In the genomic region with DNA sequence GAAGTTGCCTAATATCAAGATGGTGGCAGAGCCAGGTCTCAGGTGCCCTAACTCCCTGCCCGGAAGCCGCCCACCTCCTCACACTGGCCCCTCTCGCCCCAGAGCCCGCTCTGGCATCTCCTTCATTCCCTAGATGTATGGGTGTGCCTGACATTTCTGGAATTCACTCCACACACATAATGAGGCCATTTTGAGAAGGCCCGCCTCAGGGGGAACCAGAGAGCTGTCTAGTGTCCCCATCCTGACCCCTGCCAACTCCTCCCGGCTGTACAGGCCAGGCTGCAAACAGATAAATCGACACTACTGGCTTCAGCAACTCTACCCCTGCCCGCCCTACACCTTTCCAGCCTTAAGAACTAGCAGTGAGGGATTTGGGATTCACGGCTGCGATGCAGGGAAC, we compare ENCODE assay signal across 24 cellular contexts. TPM values are rescaled to one million over a fixed set of nuclear protein-coding genes. Genes with fewer than 3 reads are reported as not detected.
"Had no signal": no experiment of that assay in that cellular context is flagged by ENCODE, and none has a peak within 500 bp of the region (broad histone marks: within the 10 kb centered on the region; RNA-seq: fewer than 3 reads in every experiment).

No MANE protein-coding gene starts in this region.

- H3K4me3 Mint-ChIP-seq: activated CD4-positive, alpha-beta T cell treated with anti-CD3 and anti-CD28 coated beads, Interleukin-2, amount 10 ng/mL, durations not matched to agents 7 days and 5 days; activated CD8-positive, alpha-beta memory T cell treated with anti-CD3 and anti-CD28 coated beads, Interleukin-2, amount 10 ng/mL, durations not matched to agents 7 days and 5 days; activated CD8-positive, alpha-beta T cell treated with anti-CD3 and anti-CD28 coated beads for 36 hours; activated naive CD8-positive, alpha-beta T cell treated with anti-CD3 and anti-CD28 coated beads, Interleukin-2, amount 50 U/mL, for 24 hours; natural killer cell; stimulated activated effector memory CD8-positive, alpha-beta T cell treated with anti-CD3 and anti-CD28 coated beads, Interleukin-12 subunit alpha, Interleukin-12 subunit beta, amount 100 ng/mL, for 72 hours had no signal

- H3K9me3 ChIP-seq: left lung, thoracic aorta had no signal

- H3K4me1 Mint-ChIP-seq: activated CD4-positive, alpha-beta T cell treated with anti-CD3 and anti-CD28 coated beads, Interleukin-2, amount 10 ng/mL, durations not matched to agents 7 days and 5 days; activated CD8-positive, alpha-beta memory T cell treated with anti-CD3 and anti-CD28 coated beads, Interleukin-2, amount 10 ng/mL, durations not matched to agents 7 days and 5 days; activated naive CD8-positive, alpha-beta T cell treated with anti-CD3 and anti-CD28 coated beads, Interleukin-2, amount 50 U/mL, for 24 hours; natural killer cell; stimulated activated effector memory CD8-positive, alpha-beta T cell treated with anti-CD3 and anti-CD28 coated beads, Interleukin-12 subunit alpha, Interleukin-12 subunit beta, amount 100 ng/mL, for 72 hours had no signal

- ATAC-seq: activated CD4-positive, CD25-positive, alpha-beta regulatory T cell treated with anti-CD3 and anti-CD28 coated beads, Interleukin-2, amount 50 U/mL, for 24 hours; activated CD8-positive, alpha-beta memory T cell treated with anti-CD3 and anti-CD28 coated beads, Interleukin-2, amount 10 ng/mL, durations not matched to agents 7 days and 5 days; activated CD8-positive, alpha-beta T cell treated with anti-CD3 and anti-CD28 coated beads for 36 hours; activated naive CD8-positive, alpha-beta T cell treated with anti-CD3 and anti-CD28 coated beads, Interleukin-2, amount 50 U/mL, for 24 hours; left lung; natural killer cell; right cardiac atrium; stimulated activated effector memory CD8-positive, alpha-beta T cell treated with anti-CD3 and anti-CD28 coated beads, Interleukin-12 subunit alpha, Interleukin-12 subunit beta, amount 100 ng/mL, for 72 hours had no signal

- H2AFZ ChIP-seq: parathyroid adenoma had no signal

- H3K27ac ChIP-seq: cardiac muscle cell, left lung, parathyroid adenoma, skin epidermis, thoracic aorta had no signal

- H3K4me1 ChIP-seq: left lung, parathyroid adenoma had no signal

- H3K9me3 Mint-ChIP-seq: activated CD4-positive, alpha-beta T cell treated with anti-CD3 and anti-CD28 coated beads, Interleukin-2, amount 10 ng/mL, durations not matched to agents 7 days and 5 days; activated CD8-positive, alpha-beta T cell treated with anti-CD3 and anti-CD28 coated beads for 36 hours; activated naive CD8-positive, alpha-beta T cell treated with anti-CD3 and anti-CD28 coated beads, Interleukin-2, amount 50 U/mL, for 24 hours; natural killer cell; stimulated activated effector memory CD8-positive, alpha-beta T cell treated with anti-CD3 and anti-CD28 coated beads, Interleukin-12 subunit alpha, Interleukin-12 subunit beta, amount 100 ng/mL, for 72 hours had no signal

- H3K79me2 ChIP-seq: parathyroid adenoma had no signal

- H3K4me3 ChIP-seq: cardiac muscle cell, left lung, lung, skin epidermis, thoracic aorta had no signal

- H3K36me3 ChIP-seq: cardiac muscle cell, left lung, thoracic aorta had no signal

- DNase-seq: activated CD4-positive, alpha-beta T cell treated with anti-CD3 and anti-CD28 coated beads, Interleukin-2, amount 10 ng/mL, durations not matched to agents 7 days and 5 days; activated CD8-positive, alpha-beta memory T cell treated with anti-CD3 and anti-CD28 coated beads, Interleukin-2, amount 10 ng/mL, durations not matched to agents 7 days and 5 days; activated CD8-positive, alpha-beta T cell treated with anti-CD3 and anti-CD28 coated beads for 36 hours; activated gamma-delta T cell; activated naive CD4-positive, alpha-beta T cell treated with anti-CD3 and anti-CD28 coated beads, Interleukin-2, amount 50 U/mL, for 16 hours; activated naive CD8-positive, alpha-beta T cell treated with anti-CD3 and anti-CD28 coated beads, Interleukin-2, amount 50 U/mL, for 24 hours; activated T-cell treated with anti-CD3 and anti-CD28 coated beads for 4 hours; foreskin fibroblast; left lung; natural killer cell; right cardiac atrium; stimulated activated CD4-positive, alpha-beta T cell treated with anti-CD3 and anti-CD28 coated beads, Interleukin-1b, Interleukin-23, amount 100 ng/mL, for 48 hours had no signal

- H3K27ac Mint-ChIP-seq: activated CD4-positive, alpha-beta T cell treated with anti-CD3 and anti-CD28 coated beads, Interleukin-2, amount 10 ng/mL, durations not matched to agents 7 days and 5 days; activated CD8-positive, alpha-beta memory T cell treated with anti-CD3 and anti-CD28 coated beads, Interleukin-2, amount 10 ng/mL, durations not matched to agents 7 days and 5 days; activated CD8-positive, alpha-beta T cell treated with anti-CD3 and anti-CD28 coated beads for 36 hours; activated naive CD8-positive, alpha-beta T cell treated with anti-CD3 and anti-CD28 coated beads, Interleukin-2, amount 50 U/mL, for 24 hours; natural killer cell; stimulated activated effector memory CD8-positive, alpha-beta T cell treated with anti-CD3 and anti-CD28 coated beads, Interleukin-12 subunit alpha, Interleukin-12 subunit beta, amount 100 ng/mL, for 72 hours had no signal

- H3K9ac ChIP-seq: parathyroid adenoma had no signal

RNA-seq across cellular contexts. Expression of a gene that starts 7.7 kb away (rescaled TPM):
- total RNA-seq: activated CD4-positive, alpha-beta T cell treated with anti-CD3 and anti-CD28 coated beads, Interleukin-2, amount 10 ng/mL, durations not matched to agents 7 days and 5 days; activated CD8-positive, alpha-beta memory T cell treated with anti-CD3 and anti-CD28 coated beads, Interleukin-2, amount 10 ng/mL, durations not matched to agents 7 days and 5 days; T-helper 2 cell treated with Interferon-gamma antibody and Interleukin-4, amounts not matched to agents 100 ng/mL and 5 ng/mL, for 36 hours had no signal

RNA-seq across cellular contexts. Expression of a gene that starts 40.5 kb away (rescaled TPM):
- total RNA-seq: activated CD4-positive, alpha-beta T cell treated with anti-CD3 and anti-CD28 coated beads, Interleukin-2, amount 10 ng/mL, durations not matched to agents 7 days and 5 days; activated CD8-positive, alpha-beta memory T cell treated with anti-CD3 and anti-CD28 coated beads, Interleukin-2, amount 10 ng/mL, durations not matched to agents 7 days and 5 days; activated CD8-positive, alpha-beta T cell treated with anti-CD3 and anti-CD28 coated beads for 36 hours; cardiac muscle cell; epithelial cell of proximal tubule; fibroblast of lung; kidney epithelial cell; natural killer cell; pulmonary artery endothelial cell; T-helper 2 cell treated with Interferon-gamma antibody and Interleukin-4, amounts not matched to agents 100 ng/mL and 5 ng/mL, for 36 hours had no signal
- polyA plus RNA-seq: fibroblast of lung had no signal
